ENCODE assay signal across 18 cellular contexts in genomic region chr5:6832994-6833393, GRCh38.
A peak's percentile ranks its signal among the peaks of the same experiment; 100 is the strongest.
DNase-seq lines count a peak whose midpoint lies in the region; ATAC-seq and TF ChIP-seq lines count a peak whose summit lies in the region.
"Had no signal": no experiment of that assay in that cellular context is flagged by ENCODE, and none has a peak within 500 bp of the region (broad histone marks: within the 10 kb centered on the region; RNA-seq: fewer than 3 reads in every experiment).

No MANE protein-coding gene starts in this region.

- peak overlapping the region; percentile 76 for H3K27ac ChIP-seq in VCaP
- H3K27ac ChIP-seq: sigmoid colon, tibial artery had no signal

- ATAC-seq in HG02973 (IDR thresholded peaks at IDR 0.05; ENCODE audit: unreplicated experiment): no peak
- ATAC-seq: activated T-cell treated with anti-CD3 and anti-CD28 coated beads, Interleukin-2, amount 50 U/mL, for 4 hours had no signal

- no peak for TF ChIP-seq CTCF in VCaP (conservative IDR thresholded peaks at IDR 0.05)

- peak; percentile 91 for DNase-seq in DMS 273 (lab: John Stamatoyannopoulos, UW; ENCODE audit: unreplicated experiment)
- DNase-seq in GM04503 (ENCODE audit: low read depth): peak; percentile 3
- peak; percentile 2 to 26 for DNase-seq in lung microvascular endothelial cell (ENCODE audit: low read depth in 2 of 2)
- DNase-seq in NCI-H1417 (lab: John Stamatoyannopoulos, UW): no peak
- DNase-seq in NCI-H82 treated with DMSO at 0.1 percent for 48 hours (lab: John Stamatoyannopoulos, UW; ENCODE audit: unreplicated experiment): no peak
- DNase-seq: activated CD4-positive, alpha-beta T cell treated with anti-CD3 and anti-CD28 coated beads for 4 hours; activated T-cell treated with anti-CD3 and anti-CD28 coated beads, Interleukin-2, amount 50 U/mL, for 4 hours; CD4-positive, alpha-beta T cell; central memory CD4-positive, alpha-beta T cell; mesendoderm; NCI-H2107; NK-92 treated with Interleukin-12 subunit alpha and Interleukin-12 subunit beta, amount 100 ng/mL, for 24 hours; SHP77; sigmoid colon; stimulated activated CD4-positive, alpha-beta T cell treated with anti-CD3 and anti-CD28 coated beads, Interleukin-4, amount 100 ng/mL, for 24 hours; tibial artery had no signal

Comparison
In these comparisons a context has a peak if more than half of its experiments do, and no peak if none do; other contexts are left out.
1. DNase-seq: peak in DMS 273 (single experiment), GM04503 (single experiment) and lung microvascular endothelial cell (2 of 2); none in NCI-H1417 (0 of 3) and NCI-H82 treated with DMSO at 0.1 percent for 48 hours (single experiment).